Comparison of ENCODE assay signal across 24 cellular contexts in the genomic region with DNA sequence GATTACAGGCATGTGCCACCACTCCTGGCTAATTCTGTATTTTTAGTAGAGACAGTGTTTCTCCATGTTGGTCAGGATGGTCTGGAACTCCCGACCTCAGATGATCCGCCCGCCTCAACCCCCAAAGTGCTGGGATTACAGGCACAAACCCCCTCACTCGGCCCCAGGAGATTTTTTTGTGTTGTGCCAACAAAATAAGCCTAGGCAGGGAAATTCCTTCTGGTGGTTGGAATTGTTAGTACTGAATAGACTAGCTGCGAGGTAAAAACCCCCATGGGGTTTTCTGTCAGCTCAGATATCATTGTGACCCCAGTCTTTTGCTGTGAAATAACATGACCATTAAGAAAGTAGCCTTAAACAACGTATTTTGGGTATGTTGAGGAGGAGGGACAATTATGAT.
DNase-seq lines count a peak whose midpoint lies in the region; ATAC-seq, FAIRE-seq and TF ChIP-seq lines count a peak whose summit lies in the region.
"Had no signal": no experiment of that assay in that cellular context is flagged by ENCODE, and none has a peak within 500 bp of the region (broad histone marks: within the 10 kb centered on the region; RNA-seq: fewer than 3 reads in every experiment).

No MANE protein-coding gene starts in this region.

- ATAC-seq in GM12878 (peak; percentile 84), HG03521 (IDR thresholded peaks at IDR 0.05; ENCODE audit: unreplicated experiment) (no peak)
- ATAC-seq: Right ventricle myocardium inferior, SK-N-SH treated with all-trans-retinoic acid at 6 μM for 48 hours, T-helper 17 cell had no signal

- no peak overlapping the region for H2BK120ac ChIP-seq in mesendoderm (ENCODE audit: low read depth, low read length)

- WGBS in GM12878 (ENCODE audit: insufficient coverage, insufficient replicate concordance, low lambda C conversion rate, missing lambda C conversion rate), result 8% methylated on average over 6 of the region's 6 CpGs
- WGBS in mesendoderm (ENCODE audit: extremely low coverage, insufficient coverage, low lambda C conversion rate), result no CpG with 5 or more reads among the region's 6 CpGs
- WGBS in suprapubic skin, result 76% methylated on average over 6 of the region's 6 CpGs

- H3K79me2 ChIP-seq in GM12878 (ENCODE audit: control insufficient read depth, insufficient read depth, low read length) (no peaks in the 10 kb centered on the region), mesendoderm (ENCODE audit: control insufficient read depth, insufficient read depth, low read length) (no peaks in the 10 kb centered on the region)

- no peak overlapping the region for H3K23ac ChIP-seq in mesendoderm (ENCODE audit: low read length)

- BruUV-seq in GM12878 (replicated peaks; lab: Mats Ljungman, UMichigan), result no TSS peak

- H3K4me3 ChIP-seq in GM12878 (no peak overlapping the region), mesendoderm (ENCODE audit: low read length) (no peak overlapping the region), suprapubic skin (no peak overlapping the region)
- H3K4me3 ChIP-seq: PC-9, SJCRH30 had no signal

- intact Hi-C loops in GM12878 (cut with micrococcal nuclease; ENCODE audit: unreplicated experiment), result no loop called here

- no peak overlapping the region for H2BK5ac ChIP-seq in mesendoderm (ENCODE audit: low read length)

- no peaks in the 10 kb centered on the region for H3K27me3 ChIP-seq in GM12878 (replicated peaks in 1 of 2; ENCODE audit: control insufficient read depth in 2 of 2, insufficient read depth in 2 of 2, low read length in 1 of 2)
- no peaks in the 10 kb centered on the region for H3K27me3 ChIP-seq in mesendoderm (ENCODE audit: insufficient read depth, low read length, poor library complexity)
- H3K27me3 ChIP-seq in suprapubic skin, result no peaks in the 10 kb centered on the region
- H3K27me3 ChIP-seq: SJCRH30 had no signal

- H2AFZ ChIP-seq in GM12878 (ENCODE audit: control insufficient read depth, low read depth, low read length), result no peak overlapping the region
- H2AFZ ChIP-seq: PC-9 had no signal

- H3K27ac ChIP-seq in GM12878 (ENCODE audit: control insufficient read depth, insufficient read depth) (no peak overlapping the region), mesendoderm (ENCODE audit: low read depth, low read length) (no peak overlapping the region), suprapubic skin (no peak overlapping the region)
- H3K27ac ChIP-seq: KMS-11, PC-9, SJCRH30 had no signal

- H3K36me3 ChIP-seq in GM12878 (ENCODE audit: control insufficient read depth in 2 of 2, insufficient read depth in 2 of 2, low read length in 1 of 2) (no peaks in the 10 kb centered on the region), mesendoderm (ENCODE audit: control insufficient read depth, insufficient read depth, low read length) (no peaks in the 10 kb centered on the region), suprapubic skin (no peaks in the 10 kb centered on the region)
- H3K36me3 ChIP-seq: SJCRH30 had no signal

- SMC1A ChIA-PET in GM12878 (lab: Charles Lee; ENCODE audit: uncharacterized antibody, unreplicated experiment), result no interaction called here

- H4K8ac ChIP-seq in mesendoderm (ENCODE audit: low read depth, low read length), result peak overlapping the region; percentile 5

- RAD21 ChIA-PET in GM12878 (lab: Charles Lee; ENCODE audit: unreplicated experiment), result interaction anchor here (0.8 to 1.0 kb wide), 4 partner anchors 34 to 61 kb away, joined by 3 to 5 read pairs (median 3); no protein-coding TSS in a partner anchor

- TF ChIP-seq EP300 in GM12878 (IDR thresholded peaks at IDR 0.05; ENCODE audit: borderline replicate concordance in 1 of 2, control insufficient read depth in 1 of 2, low read depth in 2 of 2, low read length in 2 of 2) (peak; percentile 13 to 29; a peak in 1 of 4 replicates), suprapubic skin (IDR thresholded peaks at IDR 0.05) (no peak)

- TF ChIP-seq CTCF in GM20000 (IDR thresholded peaks at IDR 0.05; ENCODE audit: extremely low read depth, missing control alignments) (no peak), GM12878 (IDR thresholded peaks at IDR 0.05 in 2 of 3, conservative IDR thresholded peaks at IDR 0.05 in 1 of 3; ENCODE audit: control insufficient read depth in 2 of 3, extremely low read depth in 1 of 3, insufficient read depth in 1 of 3, low read depth in 3 of 3, low read length in 3 of 3) (no peak), suprapubic skin (IDR thresholded peaks at IDR 0.05) (no peak)

- TF ChIP-seq RAD21 in GM12878 (IDR thresholded peaks at IDR 0.05; ENCODE audit: insufficient read depth, low read depth, low read length), result no peak

- H4K20me1 ChIP-seq in GM12878 (ENCODE audit: control insufficient read depth, insufficient read depth), result no peaks in the 10 kb centered on the region

- FAIRE-seq in GM12878 (lab: Jason Lieb, UNC), result no peak
- FAIRE-seq: G401.6 had no signal

- no peak overlapping the region for H4K5ac ChIP-seq in mesendoderm (ENCODE audit: low read length)

- H2BK15ac ChIP-seq in mesendoderm (replicated peaks; ENCODE audit: low read depth), result no peak overlapping the region

- POLR2A ChIA-PET in GM12878 (lab: Charles Lee), result interaction anchor here (0.6 to 1.0 kb wide), 2 partner anchors 185 to 279 kb away, joined by 3 to 5 read pairs; no protein-coding TSS in a partner anchor

- H3K4me2 ChIP-seq in GM12878 (ENCODE audit: control insufficient read depth, insufficient read depth), result 0 out of 2 replicates have a peak overlapping the region, but pooled peaks have one; percentile 17
- H3K4me2 ChIP-seq in mesendoderm (ENCODE audit: low read length), result no peak overlapping the region
- H3K4me2 ChIP-seq: KMS-11, PC-9 had no signal

- no peak overlapping the region for H3K56ac ChIP-seq in mesendoderm (ENCODE audit: low read length)

- in situ Hi-C loops in GM12878 (cut with MboI), result no loop called here

- DNase-seq in GM20000 (ENCODE audit: low spot score), result peak; percentile 8
- DNase-seq in GM12878 (ENCODE audit: low read depth, low spot score), result no peak
- peak; percentile 13 for DNase-seq in mesendoderm
- no peak for DNase-seq in NCI-H1436 treated with DMSO at 0.1 percent for 48 hours (lab: John Stamatoyannopoulos, UW)
- no peak for DNase-seq in NCI-H510A treated with DMSO at 0.1 percent for 48 hours (lab: John Stamatoyannopoulos, UW)
- DNase-seq in suprapubic skin (ENCODE audit: low spot score in 2 of 2), result no peak
- DNase-seq: C1 segment of cervical spinal cord; CD4-positive, alpha-beta memory T cell; COR-L47; DMS53; IMR-90; MM.1S; NCI-H1417; NCI-H1694 treated with DMSO at 0.1 percent for 48 hours; NCI-H2081; NCI-H526; PC-9; SJCRH30; T-helper 17 cell had no signal

- TF ChIP-seq POLR2A in GM12878 (IDR thresholded peaks at IDR 0.05; ENCODE audit: low read depth, low read length) (no peak), suprapubic skin (IDR thresholded peaks at IDR 0.05) (no peak)

- CTCF ChIA-PET in GM12878 (lab: Yijun Ruan, JAX), result interaction anchor here (0.6 to 3.0 kb wide), 3 partner anchors 51 to 366 kb away, joined by 3 to 12 read pairs (median 4); no protein-coding TSS in a partner anchor

- no peak overlapping the region for H3K4ac ChIP-seq in mesendoderm (ENCODE audit: low read depth, low read length)

- H3K18ac ChIP-seq in mesendoderm (ENCODE audit: low read length), result no peak overlapping the region

- H3K9me3 ChIP-seq in GM12878 (replicated peaks; ENCODE audit: control insufficient read depth, insufficient read depth, low read length) (no peaks in the 10 kb centered on the region), suprapubic skin (no peaks in the 10 kb centered on the region)
- H3K9me3 ChIP-seq: SJCRH30 had no signal

- H3K9ac ChIP-seq in GM12878 (ENCODE audit: control insufficient read depth, insufficient read depth, low read length) (no peak overlapping the region), mesendoderm (ENCODE audit: low read length) (no peak overlapping the region)
- H3K9ac ChIP-seq: KMS-11 had no signal

- no peak overlapping the region for H2AK5ac ChIP-seq in mesendoderm (ENCODE audit: low read length)

- H3K4me1 ChIP-seq in GM12878 (ENCODE audit: control insufficient read depth, insufficient read depth, low read length) (no peaks in the 10 kb centered on the region), mesendoderm (ENCODE audit: control insufficient read depth, low read depth, low read length) (no peaks in the 10 kb centered on the region), suprapubic skin (no peaks in the 10 kb centered on the region)
- H3K4me1 ChIP-seq: SJCRH30 had no signal

- no peaks in the 10 kb centered on the region for H3K79me1 ChIP-seq in mesendoderm (ENCODE audit: low read length)

TF ChIP-seq in GM12878, 131 proteins besides CTCF, POLR2A, EP300 and RAD21 (continues in another document):
- peak; percentile 54; a peak in 3 of 4 replicates for TF ChIP-seq IKZF2 (IDR thresholded peaks at IDR 0.05)
- no peak for TF ChIP-seq ZBTB40 (IDR thresholded peaks at IDR 0.05; ENCODE audit: borderline replicate concordance)

Comparison
In these comparisons a context has a peak if more than half of its experiments do, and no peak if none do; other contexts are left out.
1. DNase-seq: peak in GM20000 (single experiment) and mesendoderm (single experiment); none in GM12878 (single experiment), NCI-H1436 treated with DMSO at 0.1 percent for 48 hours (single experiment), NCI-H510A treated with DMSO at 0.1 percent for 48 hours (single experiment) and suprapubic skin (0 of 2).